1 cellular context compared by ENCODE assay signal in the genomic region with DNA sequence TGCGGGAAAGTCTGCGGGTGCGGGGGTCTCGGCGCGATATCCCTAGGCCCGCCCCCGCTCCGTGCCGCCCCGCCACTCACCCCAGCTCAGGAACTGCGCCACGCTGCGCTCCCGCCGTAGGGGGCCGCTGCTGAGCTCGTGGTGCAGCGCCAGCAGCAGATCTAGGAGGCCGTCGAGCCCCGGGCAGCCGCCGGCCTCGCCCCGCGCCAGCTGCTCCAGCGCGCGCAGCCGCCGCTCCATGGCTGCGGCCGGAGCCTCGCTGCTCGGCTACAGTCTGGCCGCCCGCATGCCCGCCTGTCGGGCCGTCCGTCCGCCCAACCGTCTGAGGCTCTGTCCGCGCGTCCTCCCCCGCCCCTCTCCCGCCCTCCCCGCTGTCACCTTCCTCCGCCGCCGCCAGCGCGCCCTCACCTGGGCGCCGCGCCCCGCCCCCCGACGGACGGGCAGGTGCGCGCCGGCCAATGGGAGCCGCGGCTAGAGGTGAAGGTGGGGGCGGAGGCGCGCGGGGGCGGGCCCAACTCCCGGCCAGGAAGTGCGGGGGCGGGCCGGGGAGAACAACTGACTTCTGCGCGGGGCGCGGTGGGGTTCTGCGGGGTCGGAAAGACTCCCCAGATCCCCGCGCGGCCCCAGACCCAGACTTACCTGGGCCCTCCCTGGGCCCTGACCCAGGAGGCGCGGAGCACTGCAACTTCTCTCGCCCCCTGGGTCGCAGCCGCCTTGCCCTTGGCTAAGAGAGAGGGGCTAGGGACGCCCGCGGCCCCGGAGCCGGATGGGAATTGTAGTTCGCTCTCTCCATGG.
TF ChIP-seq lines count a peak whose summit lies in the region.

A gene with protein sequence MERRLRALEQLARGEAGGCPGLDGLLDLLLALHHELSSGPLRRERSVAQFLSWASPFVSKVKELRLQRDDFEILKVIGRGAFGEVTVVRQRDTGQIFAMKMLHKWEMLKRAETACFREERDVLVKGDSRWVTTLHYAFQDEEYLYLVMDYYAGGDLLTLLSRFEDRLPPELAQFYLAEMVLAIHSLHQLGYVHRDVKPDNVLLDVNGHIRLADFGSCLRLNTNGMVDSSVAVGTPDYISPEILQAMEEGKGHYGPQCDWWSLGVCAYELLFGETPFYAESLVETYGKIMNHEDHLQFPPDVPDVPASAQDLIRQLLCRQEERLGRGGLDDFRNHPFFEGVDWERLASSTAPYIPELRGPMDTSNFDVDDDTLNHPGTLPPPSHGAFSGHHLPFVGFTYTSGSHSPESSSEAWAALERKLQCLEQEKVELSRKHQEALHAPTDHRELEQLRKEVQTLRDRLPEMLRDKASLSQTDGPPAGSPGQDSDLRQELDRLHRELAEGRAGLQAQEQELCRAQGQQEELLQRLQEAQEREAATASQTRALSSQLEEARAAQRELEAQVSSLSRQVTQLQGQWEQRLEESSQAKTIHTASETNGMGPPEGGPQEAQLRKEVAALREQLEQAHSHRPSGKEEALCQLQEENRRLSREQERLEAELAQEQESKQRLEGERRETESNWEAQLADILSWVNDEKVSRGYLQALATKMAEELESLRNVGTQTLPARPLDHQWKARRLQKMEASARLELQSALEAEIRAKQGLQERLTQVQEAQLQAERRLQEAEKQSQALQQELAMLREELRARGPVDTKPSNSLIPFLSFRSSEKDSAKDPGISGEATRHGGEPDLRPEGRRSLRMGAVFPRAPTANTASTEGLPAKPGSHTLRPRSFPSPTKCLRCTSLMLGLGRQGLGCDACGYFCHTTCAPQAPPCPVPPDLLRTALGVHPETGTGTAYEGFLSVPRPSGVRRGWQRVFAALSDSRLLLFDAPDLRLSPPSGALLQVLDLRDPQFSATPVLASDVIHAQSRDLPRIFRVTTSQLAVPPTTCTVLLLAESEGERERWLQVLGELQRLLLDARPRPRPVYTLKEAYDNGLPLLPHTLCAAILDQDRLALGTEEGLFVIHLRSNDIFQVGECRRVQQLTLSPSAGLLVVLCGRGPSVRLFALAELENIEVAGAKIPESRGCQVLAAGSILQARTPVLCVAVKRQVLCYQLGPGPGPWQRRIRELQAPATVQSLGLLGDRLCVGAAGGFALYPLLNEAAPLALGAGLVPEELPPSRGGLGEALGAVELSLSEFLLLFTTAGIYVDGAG (N-terminal part only) (minus strand): TSS at position 324 of the 795 bp plus-strand sequence. CDS start 84 bp downstream, at position 240.

TF ChIP-seq in endothelial cell of umbilical vein, 7 proteins besides CTCF, POLR2A, EP300 and RAD21:
- TF ChIP-seq POLR2AphosphoS5 (IDR thresholded peaks at IDR 0.05; ENCODE audit: insufficient read depth, low read depth, low read length) (peak; percentile 38), GATA2 (IDR thresholded peaks at IDR 0.05; ENCODE audit: insufficient read depth, insufficient read length, low read depth, low read length) (no peak)
